In genomic region chr10:43648083-43648391, GRCh38 we compare ENCODE assay signal across 8 cellular contexts. TPM values are rescaled to one million over a fixed set of nuclear protein-coding genes. Genes with fewer than 3 reads are reported as not detected.
DNase-seq lines count a peak whose midpoint lies in the region; ATAC-seq, FAIRE-seq and TF ChIP-seq lines count a peak whose summit lies in the region.

No MANE protein-coding gene starts in this region.

- TF ChIP-seq POLR2A in K562 (conservative IDR thresholded peaks at IDR 0.05), result no peak

- H3K4me3 ChIP-seq in K562, result peak overlapping the region; percentile 63

- peak overlapping the region; percentile 87 for H3K4me3 Mint-ChIP-seq in stimulated activated naive CD8-positive, alpha-beta T cell treated with anti-CD3 and anti-CD28 coated beads, Interleukin-15, Interleukin-2, amounts not matched to agents 100 ng/mL and 50 ng/mL, for 24 hours
- peak overlapping the region; percentile 91 for H3K4me3 Mint-ChIP-seq in mesothelial cell of epicardium

- H3K27me3 ChIP-seq in K562 (ENCODE audit: control insufficient read depth in 2 of 2, insufficient read depth in 2 of 2, low read length in 2 of 2), result no peaks in the 10 kb centered on the region

- peaks cover 32% of the 10 kb centered on the region for H3K9me3 Mint-ChIP-seq in stimulated activated naive CD8-positive, alpha-beta T cell treated with anti-CD3 and anti-CD28 coated beads, Interleukin-15, Interleukin-2, amounts not matched to agents 100 ng/mL and 50 ng/mL, for 24 hours
- H3K9me3 Mint-ChIP-seq in mesothelial cell of epicardium, result peaks cover 36% of the 10 kb centered on the region

- H3K36me3 ChIP-seq in K562 (ENCODE audit: control insufficient read depth, insufficient read depth, low read length), result peaks cover 30% of the 10 kb centered on the region

- POLR2A ChIA-PET in K562 (lab: Yijun Ruan, JAX), result interaction anchor here (0.6 kb wide), 1 partner anchor 352 kb away, joined by 3 read pairs; no protein-coding TSS in a partner anchor

- intact Hi-C loops in K562 (cut with micrococcal nuclease), result loop anchor here (5.0 kb wide), 1 partner anchor 76 kb away; the partner anchor contains the start of gene ZNF239

- no peak for DNase-seq in stimulated activated naive CD8-positive, alpha-beta T cell treated with anti-CD3 and anti-CD28 coated beads, Interleukin-15, Interleukin-2, amounts not matched to agents 100 U/mL and 50 U/mL, for 24 hours
- DNase-seq in K562 (ENCODE audit: extremely low read depth in 1 of 4, low spot score in 3 of 4) (peak in 1 of 4 experiments; percentile 59), mesothelial cell of epicardium (ENCODE audit: low spot score in 2 of 2, unreplicated experiment in 2 of 2) (no peak), A172 (ENCODE audit: low spot score) (no peak), NCI-H1417 (lab: John Stamatoyannopoulos, UW) (no peak), DMS153 treated with DMSO at 0.1 percent for 48 hours (lab: John Stamatoyannopoulos, UW; ENCODE audit: unreplicated experiment) (no peak)

- peak; percentile 48 for FAIRE-seq in K562 (lab: Jason Lieb, UNC)

- H3K4me1 ChIP-seq in K562 (replicated peaks in 1 of 2; ENCODE audit: control insufficient read depth in 2 of 2, insufficient read depth in 2 of 2, low read length in 2 of 2), result peaks cover 4 to 12% of the 10 kb centered on the region in 2 experiments; a peak in 3 of 5 replicates

- in situ Hi-C loops in K562 (cut with MboI), result no loop called here

- TF ChIP-seq CTCF in K562 (IDR thresholded peaks at IDR 0.05 in 2 of 3, conservative IDR thresholded peaks at IDR 0.05 in 1 of 3; ENCODE audit: insufficient read depth in 2 of 3, low read depth in 1 of 3, low read length in 3 of 3) (no peak), mesothelial cell of epicardium (IDR thresholded peaks at IDR 0.05; ENCODE audit: unreplicated experiment) (no peak)

- peaks cover 14% of the 10 kb centered on the region for H3K4me1 Mint-ChIP-seq in stimulated activated naive CD8-positive, alpha-beta T cell treated with anti-CD3 and anti-CD28 coated beads, Interleukin-15, Interleukin-2, amounts not matched to agents 100 ng/mL and 50 ng/mL, for 24 hours (ENCODE audit: low read depth)
- H3K4me1 Mint-ChIP-seq in mesothelial cell of epicardium, result peaks cover 10% of the 10 kb centered on the region

- peak overlapping the region; percentile 91 for H3K27ac Mint-ChIP-seq in stimulated activated naive CD8-positive, alpha-beta T cell treated with anti-CD3 and anti-CD28 coated beads, Interleukin-15, Interleukin-2, amounts not matched to agents 100 ng/mL and 50 ng/mL, for 24 hours
- H3K27ac Mint-ChIP-seq in mesothelial cell of epicardium, result peak overlapping the region; percentile 92

- peak overlapping the region; percentile 90 for H3K4me2 ChIP-seq in K562 (ENCODE audit: insufficient read depth, low read length)

- H3K9me1 ChIP-seq in K562 (ENCODE audit: control insufficient read depth, insufficient read depth, low read length), result no peaks in the 10 kb centered on the region

- BruUV-seq in K562 (replicated peaks; lab: Mats Ljungman, UMichigan), result no TSS peak

- H3K36me3 Mint-ChIP-seq in stimulated activated naive CD8-positive, alpha-beta T cell treated with anti-CD3 and anti-CD28 coated beads, Interleukin-15, Interleukin-2, amounts not matched to agents 100 ng/mL and 50 ng/mL, for 24 hours (ENCODE audit: low read depth), result peaks cover 47% of the 10 kb centered on the region
- peaks cover 46% of the 10 kb centered on the region for H3K36me3 Mint-ChIP-seq in mesothelial cell of epicardium

- WGBS in K562 (ENCODE audit: insufficient coverage, low coverage, missing lambda C conversion rate), result 39% methylated on average over 9 of the region's 9 CpGs

- no peaks in the 10 kb centered on the region for H3K27me3 Mint-ChIP-seq in stimulated activated naive CD8-positive, alpha-beta T cell treated with anti-CD3 and anti-CD28 coated beads, Interleukin-15, Interleukin-2, amounts not matched to agents 100 ng/mL and 50 ng/mL, for 24 hours
- H3K27me3 Mint-ChIP-seq in mesothelial cell of epicardium (ENCODE audit: low read depth), result no peaks in the 10 kb centered on the region

- no peaks in the 10 kb centered on the region for H4K20me1 ChIP-seq in K562 (replicated peaks; ENCODE audit: control insufficient read depth, insufficient read depth, low read length)

- no peak for TF ChIP-seq EP300 in K562 (IDR thresholded peaks at IDR 0.05; ENCODE audit: low read length)

- CTCF ChIA-PET in K562 (lab: Yijun Ruan, JAX; ENCODE audit: low intra/inter-chr PET ratio), result no interaction called here

- H3K27ac ChIP-seq in K562 (ENCODE audit: extremely low read depth, low read depth, low read length), result peak overlapping the region; percentile 70; the same call in 2 of the 3 replicates

- no peaks in the 10 kb centered on the region for H3K79me2 ChIP-seq in K562 (ENCODE audit: control insufficient read depth, insufficient read depth, low read length)

- H2AFZ ChIP-seq in K562 (ENCODE audit: low read depth, low read length), result peak overlapping the region; percentile 98

- no peak for TF ChIP-seq RAD21 in K562 (CRISPR knock-in tag; conservative IDR thresholded peaks at IDR 0.05 in 1 of 2, IDR thresholded peaks at IDR 0.05 in 1 of 2)

- H3K9me3 ChIP-seq in K562 (replicated peaks; ENCODE audit: control insufficient read depth, insufficient read depth, low read depth, low read length), result peaks cover 25% of the 10 kb centered on the region

- H3K9ac ChIP-seq in K562 (ENCODE audit: insufficient read depth in 1 of 2, low read depth in 2 of 2, low read length in 2 of 2), result peak overlapping the region; percentile 74 to 94

- no peak for ATAC-seq in stimulated activated naive CD8-positive, alpha-beta T cell treated with anti-CD3 and anti-CD28 coated beads, Interleukin-15, Interleukin-2, amounts not matched to agents 100 U/mL and 50 U/mL, for 24 hours
- no peak for ATAC-seq in K562
- no peak for ATAC-seq in GM21367 (IDR thresholded peaks at IDR 0.05; ENCODE audit: unreplicated experiment)

TF ChIP-seq in K562, 482 proteins besides CTCF, POLR2A, EP300 and RAD21 (continues in another document):
- TF ChIP-seq ZNF740 (CRISPR knock-in tag; IDR thresholded peaks at IDR 0.05), result no peak
- TF ChIP-seq ZNF740 (tag; IDR thresholded peaks at IDR 0.05), result no peak
- no peak for TF ChIP-seq ZNF212 (CRISPR knock-in tag; IDR thresholded peaks at IDR 0.05)

RNA-seq across cellular contexts. Expression of gene ZNF32, which starts 0.6 kb away (rescaled TPM):
- 14.9 and 16.7 TPM in 2 replicates for total RNA-seq in K562 (2011; cell fraction: chromatin; rRNA removed; ENCODE audit: low replicate concordance)
- 14.5 and 19.6 TPM in 2 replicates for total RNA-seq in K562 (2011; cell fraction: nucleolus; rRNA removed)
- total RNA-seq in K562 (2011; cell fraction: nucleoplasm; rRNA removed), result 14.4 and 19.2 TPM in 2 replicates
- total RNA-seq in K562 (2014; rRNA removed) (17.3 and 19.8 TPM in 2 replicates), K562 (2014; rRNA removed; fragmentation: Illumina TruSeq; extraction: Trizol) (31.8 and 34.7 TPM in 2 replicates), K562 (2015; rRNA removed; fragmentation: Illumina TruSeq; extraction: Trizol) (21.4 and 22.3 TPM in 2 replicates), K562 (2021) (20.3 and 22.3 TPM in 2 replicates), mesothelial cell of epicardium (46.7 to 51.2 TPM (median 46.8 TPM) in 3 replicates)
- polyA plus RNA-seq in K562 (2011; rRNA removed) (40.5 and 57.0 TPM in 2 replicates), K562 (2014; fragmentation: Illumina TruSeq; extraction: Trizol) (29.5 and 30.7 TPM in 2 replicates), K562 (2014; fragmentation: Nextera tagmentation; extraction: Ambion mirVana) (10 to 100 TPM; 18.3 to 26.3 TPM), K562 (2014; rRNA removed) (28.4 TPM in 2 replicates)
- polyA plus RNA-seq in K562 (2011; cell fraction: cytosol; rRNA removed), result 14.8 and 19.1 TPM in 2 replicates
- 25.6 and 26.6 TPM in 2 replicates for polyA plus RNA-seq in K562 (2011; cell fraction: nucleus; rRNA removed)
- 19.9 and 24.6 TPM in 2 replicates for polyA plus RNA-seq in K562 (2012)
- 25.2 and 28.4 TPM in 2 replicates for polyA minus RNA-seq in K562 (2011; rRNA and poly(A)+ RNA removed)
- polyA minus RNA-seq in K562 (2011; cell fraction: cytosol; rRNA and poly(A)+ RNA removed), result 4.7 and 5.0 TPM in 2 replicates
- 6.2 and 17.2 TPM in 2 replicates for polyA minus RNA-seq in K562 (2011; cell fraction: nucleus; rRNA and poly(A)+ RNA removed)
- 0.12 TPM in 1 of 2 replicates, not detected in the other for total RNA-seq in A172 (2014; rRNA removed; shearing (Covaris generic))

RNA-seq across cellular contexts. Expression of gene ZNF485, which starts 41.8 kb away (rescaled TPM):
- 23.8 and 33.5 TPM in 2 replicates for total RNA-seq in K562 (2011; cell fraction: chromatin; rRNA removed; ENCODE audit: low replicate concordance)
- total RNA-seq in K562 (2011; cell fraction: nucleolus; rRNA removed), result 23.3 and 26.0 TPM in 2 replicates
- total RNA-seq in K562 (2011; cell fraction: nucleoplasm; rRNA removed), result 24.9 and 40.3 TPM in 2 replicates
- total RNA-seq in K562 (2014; rRNA removed) (7.2 and 8.0 TPM in 2 replicates), K562 (2014; rRNA removed; fragmentation: Illumina TruSeq; extraction: Trizol) (18.0 and 18.7 TPM in 2 replicates), K562 (2015; rRNA removed; fragmentation: Illumina TruSeq; extraction: Trizol) (14.9 and 16.2 TPM in 2 replicates), K562 (2021) (11.9 and 12.1 TPM in 2 replicates), mesothelial cell of epicardium (6.1 to 7.3 TPM (median 6.7 TPM) in 3 replicates)
- polyA plus RNA-seq in K562 (2011; rRNA removed) (9.7 and 11.5 TPM in 2 replicates), K562 (2014; fragmentation: Illumina TruSeq; extraction: Trizol) (10.8 and 13.2 TPM in 2 replicates), K562 (2014; fragmentation: Nextera tagmentation; extraction: Ambion mirVana) (10 to 100 TPM; 11.1 to 13.8 TPM), K562 (2014; rRNA removed) (9.7 and 12.4 TPM in 2 replicates)
- 9.1 and 10.2 TPM in 2 replicates for polyA plus RNA-seq in K562 (2011; cell fraction: cytosol; rRNA removed)
- polyA plus RNA-seq in K562 (2011; cell fraction: nucleus; rRNA removed), result 12.2 and 13.1 TPM in 2 replicates
- polyA plus RNA-seq in K562 (2012), result 3.5 and 6.1 TPM in 2 replicates
- 19.5 and 22.9 TPM in 2 replicates for polyA minus RNA-seq in K562 (2011; rRNA and poly(A)+ RNA removed)
- polyA minus RNA-seq in K562 (2011; cell fraction: cytosol; rRNA and poly(A)+ RNA removed), result 6.6 and 10.7 TPM in 2 replicates
- polyA minus RNA-seq in K562 (2011; cell fraction: nucleus; rRNA and poly(A)+ RNA removed), result 14.9 and 26.8 TPM in 2 replicates
- total RNA-seq in A172 (2014; rRNA removed; shearing (Covaris generic)), result 0.41 and 1.4 TPM in 2 replicates

Comparison
In these comparisons a context has a peak if more than half of its experiments do, and no peak if none do; other contexts are left out.
1. RNA of gene ZNF32, which starts 0.6 kb away (total RNA-seq): 46.7 to 51.2 TPM in mesothelial cell of epicardium and 14.4 to 34.7 TPM in K562; 0.12 TPM in A172; every median in the first group is over 10 times any median in the second.